11 cellular contexts compared by ENCODE assay signal in genomic region chr4:99062120-99062519, GRCh38. TPM values are rescaled to one million over a fixed set of nuclear protein-coding genes. Genes with fewer than 3 reads are reported as not detected.
DNase-seq lines count a peak whose midpoint lies in the region; ATAC-seq and TF ChIP-seq lines count a peak whose summit lies in the region.
"Had no signal": no experiment of that assay in that cellular context is flagged by ENCODE, and none has a peak within 500 bp of the region (broad histone marks: within the 10 kb centered on the region; RNA-seq: fewer than 3 reads in every experiment).

No MANE protein-coding gene starts in this region.

- no peak for TF ChIP-seq CTCF in Panc1 (IDR thresholded peaks at IDR 0.05)

- H3K18ac ChIP-seq in trophoblast cell (ENCODE audit: low read length): no peak overlapping the region

- H2AFZ ChIP-seq in trophoblast cell (ENCODE audit: insufficient read depth, low read length, poor library complexity): no peak overlapping the region

- H3K27me3 ChIP-seq in Panc1 (ENCODE audit: control insufficient read depth, insufficient read depth, low read length): no peaks in the 10 kb centered on the region
- H3K27me3 ChIP-seq in trophoblast cell (ENCODE audit: insufficient read depth, low read length): no peaks in the 10 kb centered on the region

- peak overlapping the region; percentile 5 for H3K23ac ChIP-seq in trophoblast cell (ENCODE audit: low read length)

- BruUV-seq in Panc1 (replicated peaks; lab: Mats Ljungman, UMichigan): TSS peak; percentile 82

- H3K36me3 ChIP-seq in Panc1 (ENCODE audit: control insufficient read depth, insufficient read depth, low read length) (no peaks in the 10 kb centered on the region; the same call in 1 of the 2 replicates), trophoblast cell (ENCODE audit: control insufficient read depth in 1 of 2, insufficient read depth in 2 of 2, low read length in 2 of 2) (peaks cover 9 to 10% of the 10 kb centered on the region in 2 experiments)

- CTCF ChIA-PET in Panc1 (lab: Charles Lee): no interaction called here

- H4K12ac ChIP-seq in trophoblast cell (ENCODE audit: low read depth, low read length): no peak overlapping the region

- peak; percentile 48 for ATAC-seq in HG03097 (IDR thresholded peaks at IDR 0.05; ENCODE audit: low FRiP score, unreplicated experiment)
- ATAC-seq in Panc1: no peak
- no peak for ATAC-seq in left colon

- H2BK12ac ChIP-seq in trophoblast cell (ENCODE audit: low read length): peak overlapping the region; percentile 36

- H3K9me3 ChIP-seq in Panc1 (ENCODE audit: control insufficient read depth, insufficient read depth, low read depth, low read length) (no peaks in the 10 kb centered on the region), trophoblast cell (ENCODE audit: insufficient read depth, low read depth, low read length) (no peaks in the 10 kb centered on the region)

- H3K14ac ChIP-seq in trophoblast cell (ENCODE audit: low read length): no peak overlapping the region

- H3K79me2 ChIP-seq in trophoblast cell (ENCODE audit: control insufficient read depth, insufficient read depth, low read length, poor library complexity): peaks cover 2% of the 10 kb centered on the region

- H3K4me1 ChIP-seq in Panc1 (ENCODE audit: control insufficient read depth, insufficient read depth, low read length): peaks cover 28% of the 10 kb centered on the region
- H3K4me1 ChIP-seq in trophoblast cell (ENCODE audit: control insufficient read depth in 1 of 2, insufficient read depth in 2 of 2, low read length in 2 of 2): peaks cover 8 to 16% of the 10 kb centered on the region in 2 experiments

- in situ Hi-C loops in Panc1 (cut with HindIII; ENCODE audit: low pct_unique_long_range_greater_than_20kb, low sequenced_read_pairs): no loop called here

- no peak overlapping the region for H3K4me2 ChIP-seq in trophoblast cell (ENCODE audit: low read length)

- POLR2A ChIA-PET in Panc1 (lab: Charles Lee): no interaction called here

- peak overlapping the region; percentile 29 for H4K8ac ChIP-seq in trophoblast cell (ENCODE audit: low read depth, low read length)

- H3K4me3 ChIP-seq in Panc1 (ENCODE audit: low read depth in 2 of 2, low read length in 2 of 2): no peak overlapping the region
- no peak overlapping the region for H3K4me3 ChIP-seq in trophoblast cell (ENCODE audit: low read depth, low read length)

- H3K27ac ChIP-seq in Panc1 (ENCODE audit: low read length) (peak overlapping the region; percentile 90), trophoblast cell (ENCODE audit: low read depth, low read length) (peak overlapping the region; percentile 25)

- WGBS in trophoblast cell (ENCODE audit: extremely low coverage, insufficient coverage, insufficient read length): no CpG with 5 or more reads among the region's 4 CpGs

- peak overlapping the region; percentile 46 for H2BK5ac ChIP-seq in trophoblast cell (ENCODE audit: low read depth, low read length, poor library complexity)

- peak overlapping the region; percentile 24 for H4K91ac ChIP-seq in trophoblast cell (ENCODE audit: low read depth, low read length)

- intact Hi-C loops in Panc1 (cut with micrococcal nuclease; ENCODE audit: unreplicated experiment) (no loop called here), left colon (cut with DNase I, micrococcal nuclease) (no loop called here)

- H3K79me1 ChIP-seq in trophoblast cell (ENCODE audit: low read length): peaks cover 19% of the 10 kb centered on the region

- H3K4ac ChIP-seq in trophoblast cell (ENCODE audit: low read depth, low read length): no peak overlapping the region

- no peak overlapping the region for H3K9ac ChIP-seq in trophoblast cell (ENCODE audit: low read length)

- peak overlapping the region; percentile 17 for H2BK120ac ChIP-seq in trophoblast cell (ENCODE audit: insufficient read depth, low read length, poor library complexity)

- DNase-seq in NCI-H2171 treated with DMSO at 0.1 percent for 48 hours (lab: John Stamatoyannopoulos, UW) (peak; percentile 26), NCI-H2171 (lab: John Stamatoyannopoulos, UW) (no peak), Panc1 (ENCODE audit: low read depth, low spot score) (no peak), trophoblast cell (no peak), left colon (no peak)
- no peak for DNase-seq in stimulated activated CD4-positive, alpha-beta T cell treated with anti-CD3 and anti-CD28 coated beads, Interleukin-4, amount 100 ng/mL, for 24 hours
- no peak for DNase-seq in activated CD4-positive, alpha-beta T cell treated with anti-CD3 and anti-CD28 coated beads for 1 hour
- DNase-seq: GF-D8; NCI-H82; stimulated activated CD4-positive, alpha-beta T cell treated with anti-CD3 and anti-CD28 coated beads, Interleukin-4, amount 100 ng/mL, for 1 hour had no signal

- peak overlapping the region; percentile 91 for H2AK5ac ChIP-seq in trophoblast cell (ENCODE audit: low read length)

RNA-seq across cellular contexts. Expression of gene ADH5, which starts 26.5 kb away (rescaled TPM):
- total RNA-seq in Panc1 (2021; ENCODE audit: unreplicated experiment): 117 TPM
- 80.9 TPM for polyA plus RNA-seq in Panc1 (2012; ENCODE audit: insufficient read length)
- polyA plus RNA-seq in trophoblast cell (2013): 129 and 132 TPM in 2 replicates
- 100 to 1,000 TPM; 207 to 222 TPM for total RNA-seq in left colon
